8 cellular contexts compared by ENCODE assay signal in the genomic region with DNA sequence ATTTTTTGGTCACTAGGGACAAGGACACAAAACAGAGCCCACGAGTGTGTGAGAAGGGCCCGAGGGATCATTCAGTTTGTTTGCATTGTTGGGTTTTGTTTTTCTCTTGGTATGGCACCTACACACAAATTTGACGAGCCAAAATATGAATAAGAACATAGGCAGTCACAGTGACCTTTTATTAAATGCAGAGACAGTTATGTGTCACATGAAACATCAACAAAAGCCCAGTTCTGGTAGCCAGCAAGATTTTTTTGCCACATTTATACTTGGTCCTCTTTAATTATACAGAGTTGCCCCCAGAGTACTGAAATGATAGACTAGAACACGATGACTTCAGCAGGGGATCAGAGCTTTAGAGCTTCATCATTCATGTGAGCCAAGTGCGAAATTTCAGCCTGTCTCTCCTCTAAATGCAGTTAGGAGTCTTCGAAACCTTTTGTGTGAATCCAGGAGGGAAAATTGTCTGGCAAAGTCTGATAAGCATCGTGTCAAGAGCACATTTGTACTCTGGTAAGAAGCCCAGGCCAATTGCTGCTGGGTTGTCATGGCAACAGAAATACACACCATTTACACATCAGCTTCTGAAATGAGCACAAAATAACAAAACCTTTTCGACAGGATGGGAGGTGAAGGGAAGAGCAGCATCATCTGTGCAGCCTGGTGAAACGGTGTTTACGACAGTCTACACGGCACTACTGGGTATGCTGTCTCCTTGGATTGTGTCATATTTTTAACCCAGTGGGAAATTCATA.
A peak's percentile ranks its signal among the peaks of the same experiment; 100 is the strongest.
DNase-seq lines count a peak whose midpoint lies in the region; ATAC-seq and TF ChIP-seq lines count a peak whose summit lies in the region.

No MANE protein-coding gene starts in this region.

- H3K36me3 ChIP-seq in BE2C (no peaks in the 10 kb centered on the region), lower lobe of right lung (no peaks in the 10 kb centered on the region)

- H3K4me1 ChIP-seq in BE2C (peaks cover 7% of the 10 kb centered on the region; the same call in 1 of the 2 replicates), lower lobe of right lung (peaks cover 40% of the 10 kb centered on the region)

- H3K4me3 ChIP-seq in BE2C (ENCODE audit: low read depth, low read length) (no peak overlapping the region), lower lobe of right lung (no peak overlapping the region)

- TF ChIP-seq CTCF in BE2C (IDR thresholded peaks at IDR 0.05; ENCODE audit: low read depth, low read length) (no peak), lower lobe of right lung (IDR thresholded peaks at IDR 0.05) (no peak)

- peak overlapping the region; percentile 66 for H3K27ac ChIP-seq in lower lobe of right lung

- DNase-seq in BE2C (peak; percentile 43), M059J (ENCODE audit: low read depth) (peak; percentile 97), amniotic epithelial cell (ENCODE audit: low read depth) (peak; percentile 89), lower lobe of right lung (no peak), COLO668 (lab: John Stamatoyannopoulos, UW; ENCODE audit: unreplicated experiment) (no peak), HuH-7 (ENCODE audit: low spot score) (no peak)

- H3K27me3 ChIP-seq in BE2C (no peaks in the 10 kb centered on the region), lower lobe of right lung (ENCODE audit: low read depth) (no peaks in the 10 kb centered on the region)

- intact Hi-C loops in lower lobe of right lung (cut with DNase I), result loop anchor here (10.0 kb wide), 1 partner anchor 160 kb away; no protein-coding TSS in a partner anchor

- H3K9me3 ChIP-seq in BE2C (no peaks in the 10 kb centered on the region; the same call in 1 of the 2 replicates), lower lobe of right lung (no peaks in the 10 kb centered on the region)

- peak; percentile 65 to 70 for ATAC-seq in lower lobe of right lung
- no peak for ATAC-seq in HG02840 (IDR thresholded peaks at IDR 0.05; ENCODE audit: low FRiP score, unreplicated experiment)
- no peak for ATAC-seq in GM21576 (IDR thresholded peaks at IDR 0.05; ENCODE audit: unreplicated experiment)

Comparison
In these comparisons a context has a peak if more than half of its experiments do, and no peak if none do; other contexts are left out.
1. DNase-seq: peak in BE2C (single experiment), M059J (single experiment) and amniotic epithelial cell (single experiment); none in lower lobe of right lung (single experiment), COLO668 (single experiment) and HuH-7 (single experiment).
2. ATAC-seq: peak in lower lobe of right lung (2 of 2); none in HG02840 (single experiment) and GM21576 (single experiment).